8 cellular contexts compared by ENCODE assay signal in genomic region chr17:40121886-40122465, GRCh38. TPM values are rescaled to one million over a fixed set of nuclear protein-coding genes. Genes with fewer than 3 reads are reported as not detected.
DNase-seq lines count a peak whose midpoint lies in the region; ATAC-seq, FAIRE-seq and TF ChIP-seq lines count a peak whose summit lies in the region.

TSS of gene MSL1 (plus strand) at chr17:40121971. CDS start at chr17:40122613, 642 bp downstream.

- intact Hi-C loops in left lung (cut with DNase I), result no loop called here

- H3K4me3 ChIP-seq in left lung, result peak within 1 kb of the TSS; percentile 98 to 99

- peaks cover 0 to 15% of the 10 kb centered on the region in 2 donors for H3K36me3 ChIP-seq in left lung

- no peaks in the 10 kb centered on the region for H3K27me3 ChIP-seq in left lung

- FAIRE-seq in GM12892 (lab: Jason Lieb, UNC), result peak; percentile 80

- H3K4me1 ChIP-seq in left lung, result peaks cover 10 to 60% of the 10 kb centered on the region in 2 donors

- ATAC-seq in HG03095 (IDR thresholded peaks at IDR 0.05; ENCODE audit: unreplicated experiment), result peak; percentile 58
- peak; percentile 86 for ATAC-seq in left lung
- ATAC-seq in GM18858 (IDR thresholded peaks at IDR 0.05; ENCODE audit: unreplicated experiment), result no peak

- no peaks in the 10 kb centered on the region for H3K9me3 ChIP-seq in left lung

- TF ChIP-seq POLR2A in GM12892 (IDR thresholded peaks at IDR 0.05; ENCODE audit: low read depth, low read length), result peak; percentile 38; the same call in 1 of the 2 replicates

- H3K27ac ChIP-seq in left lung, result peak within 1 kb of the TSS; percentile 95 to 98

- TF ChIP-seq CTCF in left lung (IDR thresholded peaks at IDR 0.05), result no peak

- peak; percentile 95 for DNase-seq in GM12892 (ENCODE audit: insufficient read length)
- peak; percentile 61 for DNase-seq in NCI-H510A treated with DMSO at 0.1 percent for 48 hours (lab: John Stamatoyannopoulos, UW)
- DNase-seq in activated CD4-positive, alpha-beta T cell treated with anti-CD3 and anti-CD28 coated beads, Interleukin-2, amount 50 U/mL, for 48 hours, result peak; percentile 84 to 86
- DNase-seq in dermis blood vessel endothelial cell, result peak; percentile 84
- DNase-seq in left lung, result peak; percentile 89 to 97
- DNase-seq in stimulated activated CD4-positive, alpha-beta T cell treated with anti-CD3 and anti-CD28 coated beads, Interleukin-2, amount 100 ng/mL, for 24 hours, result peak; percentile 86 to 89

RNA-seq across cellular contexts. Expression of gene MSL1, which starts in this region (rescaled TPM):
- 57.4 TPM for polyA plus RNA-seq in GM12892 (2012; ENCODE audit: missing spikeins)
- total RNA-seq in dermis blood vessel endothelial cell (50.2 and 54.1 TPM in 2 replicates), left lung (100 to 1,000 TPM in 1 of 2 donors, 10 to 100 TPM in 1; 84.1 to 112 TPM)
